ENCODE assay signal across 17 cellular contexts in genomic region chr22:50468626-50469025, GRCh38. TPM values are rescaled to one million over a fixed set of nuclear protein-coding genes. Genes with fewer than 3 reads are reported as not detected.
A peak's percentile ranks its signal among the peaks of the same experiment; 100 is the strongest.
DNase-seq lines count a peak whose midpoint lies in the region; ATAC-seq and TF ChIP-seq lines count a peak whose summit lies in the region.
"Had no signal": no experiment of that assay in that cellular context is flagged by ENCODE, and none has a peak within 500 bp of the region (broad histone marks: within the 10 kb centered on the region; RNA-seq: fewer than 3 reads in every experiment).

No MANE protein-coding gene starts in this region.

- peaks cover 76% of the 10 kb centered on the region for H3K36me3 ChIP-seq in DND-41 (ENCODE audit: insufficient read depth, low read length)
- H3K36me3 ChIP-seq in Karpas-422 (ENCODE audit: insufficient read depth, low read length), result 0 out of 2 replicates have a peak, but pooled peaks cover 4% of the 10 kb centered on the region
- peaks cover 48 to 49% of the 10 kb centered on the region in 2 experiments for H3K36me3 ChIP-seq in trophoblast cell (ENCODE audit: control insufficient read depth in 1 of 2, insufficient read depth in 2 of 2, low read length in 2 of 2)

- H3K18ac ChIP-seq in trophoblast cell (ENCODE audit: low read length), result peak overlapping the region; percentile 12

- DNase-seq in DND-41 (no peak), Karpas-422 (no peak), trophoblast cell (no peak), AML-193 (lab: John Stamatoyannopoulos, UW) (no peak), Kasumi-1 (lab: John Stamatoyannopoulos, UW) (no peak)
- no peak for DNase-seq in activated naive CD8-positive, alpha-beta T cell treated with anti-CD3 and anti-CD28 coated beads for 36 hours
- DNase-seq: activated CD4-positive, CD25-positive, alpha-beta regulatory T cell; activated gamma-delta T cell; heart left ventricle; left cardiac atrium; MG63; NCI-H2081 treated with DMSO at 0.1 percent for 48 hours; retina; SJCRH30; stimulated activated CD4-positive, alpha-beta T cell treated with anti-CD3 and anti-CD28 coated beads, Interleukin-4, amount 100 ng/mL, for 1 hour had no signal

- no peak overlapping the region for H4K8ac ChIP-seq in trophoblast cell (ENCODE audit: low read depth, low read length)

- ATAC-seq in DND-41 (ENCODE audit: insufficient read depth, low read depth), result no peak
- no peak for ATAC-seq in HG02840 (IDR thresholded peaks at IDR 0.05; ENCODE audit: low FRiP score, unreplicated experiment)
- ATAC-seq: heart left ventricle, left cardiac atrium had no signal

- peaks cover 72% of the 10 kb centered on the region for H3K4me1 Mint-ChIP-seq in activated naive CD8-positive, alpha-beta T cell treated with anti-CD3 and anti-CD28 coated beads for 36 hours

- H3K23ac ChIP-seq in trophoblast cell (ENCODE audit: low read length), result no peak overlapping the region

- no peak overlapping the region for H4K91ac ChIP-seq in trophoblast cell (ENCODE audit: low read depth, low read length)

- peak overlapping the region; percentile 91 for H3K27ac Mint-ChIP-seq in activated naive CD8-positive, alpha-beta T cell treated with anti-CD3 and anti-CD28 coated beads for 36 hours

- peak overlapping the region; percentile 71 for H3K4me3 Mint-ChIP-seq in activated naive CD8-positive, alpha-beta T cell treated with anti-CD3 and anti-CD28 coated beads for 36 hours

- TF ChIP-seq CTCF in DND-41 (IDR thresholded peaks at IDR 0.05; ENCODE audit: borderline replicate concordance, extremely low read depth, low read length, poor library complexity, severe bottlenecking), result no peak

- H4K20me1 ChIP-seq in DND-41 (ENCODE audit: insufficient read depth, low read length), result peaks cover 92% of the 10 kb centered on the region
- peaks cover 47% of the 10 kb centered on the region; the same call in 1 of the 2 replicates for H4K20me1 ChIP-seq in Karpas-422 (ENCODE audit: insufficient read depth, low read depth, low read length)

- H3K4me1 ChIP-seq in DND-41 (ENCODE audit: insufficient read depth, low read length), result peaks cover 61% of the 10 kb centered on the region
- peaks cover 58% of the 10 kb centered on the region for H3K4me1 ChIP-seq in Karpas-422 (ENCODE audit: low read length)
- peaks cover 15 to 26% of the 10 kb centered on the region in 2 experiments for H3K4me1 ChIP-seq in trophoblast cell (ENCODE audit: control insufficient read depth in 1 of 2, insufficient read depth in 2 of 2, low read length in 2 of 2)

- H3K9ac ChIP-seq in DND-41 (ENCODE audit: low read depth, low read length) (peak overlapping the region; percentile 52), Karpas-422 (ENCODE audit: low read length) (peak overlapping the region; percentile 89), trophoblast cell (ENCODE audit: low read length) (no peak overlapping the region)

- peaks cover 87% of the 10 kb centered on the region for H3K79me2 ChIP-seq in DND-41 (ENCODE audit: insufficient read depth, low read length)
- peaks cover 53% of the 10 kb centered on the region for H3K79me2 ChIP-seq in Karpas-422 (ENCODE audit: low read length)
- H3K79me2 ChIP-seq in trophoblast cell (ENCODE audit: control insufficient read depth, insufficient read depth, low read length, poor library complexity), result peaks cover 9% of the 10 kb centered on the region

- H3K27me3 ChIP-seq in DND-41 (ENCODE audit: insufficient read depth, low read length, poor library complexity), result no peaks in the 10 kb centered on the region
- no peaks in the 10 kb centered on the region for H3K27me3 ChIP-seq in Karpas-422 (ENCODE audit: low read length)
- H3K27me3 ChIP-seq in trophoblast cell (ENCODE audit: insufficient read depth, low read length), result no peaks in the 10 kb centered on the region
- H3K27me3 ChIP-seq: heart left ventricle, MG63, SJCRH30 had no signal

- H4K12ac ChIP-seq in trophoblast cell (ENCODE audit: low read depth, low read length), result no peak overlapping the region

- no peak overlapping the region for H2BK120ac ChIP-seq in trophoblast cell (ENCODE audit: insufficient read depth, low read length, poor library complexity)

- no peaks in the 10 kb centered on the region for H3K27me3 Mint-ChIP-seq in activated naive CD8-positive, alpha-beta T cell treated with anti-CD3 and anti-CD28 coated beads for 36 hours

- H2BK12ac ChIP-seq in trophoblast cell (ENCODE audit: low read length), result no peak overlapping the region

- H2AFZ ChIP-seq in DND-41 (ENCODE audit: low read depth, low read length), result no peak overlapping the region
- no peak overlapping the region for H2AFZ ChIP-seq in Karpas-422 (ENCODE audit: low read length)
- H2AFZ ChIP-seq in trophoblast cell (ENCODE audit: insufficient read depth, low read length, poor library complexity), result no peak overlapping the region

- WGBS in trophoblast cell (ENCODE audit: extremely low coverage, insufficient coverage, insufficient read length), result no CpG with 5 or more reads among the region's 8 CpGs

- H3K9me3 ChIP-seq in DND-41 (ENCODE audit: insufficient read depth, low read length, severe bottlenecking) (no peaks in the 10 kb centered on the region), Karpas-422 (ENCODE audit: low read length) (no peaks in the 10 kb centered on the region), trophoblast cell (ENCODE audit: insufficient read depth, low read depth, low read length) (no peaks in the 10 kb centered on the region)
- H3K9me3 ChIP-seq: heart left ventricle, MG63, SJCRH30 had no signal

- H3K79me1 ChIP-seq in trophoblast cell (ENCODE audit: low read length), result no peaks in the 10 kb centered on the region

- no peak overlapping the region for H2AK5ac ChIP-seq in trophoblast cell (ENCODE audit: low read length)

- peaks cover 9% of the 10 kb centered on the region for H3K36me3 Mint-ChIP-seq in activated naive CD8-positive, alpha-beta T cell treated with anti-CD3 and anti-CD28 coated beads for 36 hours

- H3K4me2 ChIP-seq in DND-41 (ENCODE audit: insufficient read depth, low read length) (peak overlapping the region; percentile 99), Karpas-422 (ENCODE audit: low read depth, low read length, poor library complexity, severe bottlenecking) (peak overlapping the region; percentile 81), trophoblast cell (ENCODE audit: low read length) (no peak overlapping the region)

- H3K4me3 ChIP-seq in DND-41 (ENCODE audit: low read depth in 1 of 2, low read length in 2 of 2) (peak overlapping the region in 1 of 2 experiments; percentile 48; a peak in 2 of 4 replicates), Karpas-422 (ENCODE audit: low read length) (peak overlapping the region; percentile 76; the same call in 1 of the 2 replicates), trophoblast cell (ENCODE audit: low read depth, low read length) (no peak overlapping the region)
- H3K4me3 ChIP-seq: MG63, SJCRH30 had no signal

- H3K4ac ChIP-seq in trophoblast cell (ENCODE audit: low read depth, low read length), result no peak overlapping the region

- no peaks in the 10 kb centered on the region for H3K9me2 ChIP-seq in Karpas-422 (replicated peaks; ENCODE audit: insufficient read depth, low read length)

- no peak overlapping the region for H3K14ac ChIP-seq in trophoblast cell (ENCODE audit: low read length)

- H2BK5ac ChIP-seq in trophoblast cell (ENCODE audit: low read depth, low read length, poor library complexity), result no peak overlapping the region

- peak overlapping the region; percentile 92 for H3K27ac ChIP-seq in DND-41 (ENCODE audit: low read length)
- peak overlapping the region; percentile 99 for H3K27ac ChIP-seq in Karpas-422 (ENCODE audit: low read length)
- H3K27ac ChIP-seq in trophoblast cell (ENCODE audit: low read depth, low read length), result no peak overlapping the region
- H3K27ac ChIP-seq: SJCRH30 had no signal

- H3K9me3 Mint-ChIP-seq in activated naive CD8-positive, alpha-beta T cell treated with anti-CD3 and anti-CD28 coated beads for 36 hours, result no peaks in the 10 kb centered on the region

RNA-seq across cellular contexts. Expression of gene SBF1, which starts 6.2 kb away (rescaled TPM):
- total RNA-seq in Karpas-422 (2014; rRNA removed; shearing (Covaris generic); ENCODE audit: low replicate concordance), result 33.5 and 91.5 TPM in 2 replicates
- total RNA-seq in activated naive CD8-positive, alpha-beta T cell treated with anti-CD3 and anti-CD28 coated beads for 36 hours, result 100 to 1,000 TPM; 101 to 102 TPM
- 44.3 and 46.1 TPM in 2 replicates for polyA plus RNA-seq in trophoblast cell (2013)

RNA-seq across cellular contexts. Expression of gene ADM2, which starts 12.7 kb away (rescaled TPM):
- total RNA-seq in Karpas-422 (2014; rRNA removed; shearing (Covaris generic); ENCODE audit: low replicate concordance), result 0.79 and 1.4 TPM in 2 replicates
- 1 to 10 TPM; 6.7 to 7.5 TPM for total RNA-seq in activated naive CD8-positive, alpha-beta T cell treated with anti-CD3 and anti-CD28 coated beads for 36 hours
- 17.0 and 17.8 TPM in 2 replicates for polyA plus RNA-seq in trophoblast cell (2013)
- total RNA-seq: SJCRH30 had no signal

RNA-seq across cellular contexts. Expression of gene MIOX, which starts 18.0 kb away (rescaled TPM):
- total RNA-seq in Karpas-422 (2014; rRNA removed; shearing (Covaris generic); ENCODE audit: low replicate concordance), result 0.93 and 3.9 TPM in 2 replicates
- under 1 TPM in 1 of 2 experiments, not detected in 1; 0.29 TPM for total RNA-seq in activated naive CD8-positive, alpha-beta T cell treated with anti-CD3 and anti-CD28 coated beads for 36 hours
- polyA plus RNA-seq in trophoblast cell (2013), result 1.1 and 1.2 TPM in 2 replicates
- total RNA-seq: cerebellum, heart left ventricle, left cardiac atrium, SJCRH30 had no signal
- polyA plus RNA-seq: heart left ventricle had no signal

RNA-seq across cellular contexts. Expression of gene LMF2, which starts 38.9 kb away (rescaled TPM):
- total RNA-seq in Karpas-422 (2014; rRNA removed; shearing (Covaris generic); ENCODE audit: low replicate concordance), result 19.2 and 21.4 TPM in 2 replicates
- total RNA-seq in activated naive CD8-positive, alpha-beta T cell treated with anti-CD3 and anti-CD28 coated beads for 36 hours, result 10 to 100 TPM; 59.3 to 62.6 TPM
- polyA plus RNA-seq in trophoblast cell (2013), result 63.1 and 64.7 TPM in 2 replicates

RNA-seq across cellular contexts. Expression of gene NCAPH2, which starts 39.4 kb away (rescaled TPM):
- 24.6 and 53.5 TPM in 2 replicates for total RNA-seq in Karpas-422 (2014; rRNA removed; shearing (Covaris generic); ENCODE audit: low replicate concordance)
- total RNA-seq in activated naive CD8-positive, alpha-beta T cell treated with anti-CD3 and anti-CD28 coated beads for 36 hours, result 100 to 1,000 TPM; 143 to 152 TPM
- polyA plus RNA-seq in trophoblast cell (2013), result 24.4 and 24.9 TPM in 2 replicates
